ENCODE assay signal across 9 cellular contexts in the genomic region with DNA sequence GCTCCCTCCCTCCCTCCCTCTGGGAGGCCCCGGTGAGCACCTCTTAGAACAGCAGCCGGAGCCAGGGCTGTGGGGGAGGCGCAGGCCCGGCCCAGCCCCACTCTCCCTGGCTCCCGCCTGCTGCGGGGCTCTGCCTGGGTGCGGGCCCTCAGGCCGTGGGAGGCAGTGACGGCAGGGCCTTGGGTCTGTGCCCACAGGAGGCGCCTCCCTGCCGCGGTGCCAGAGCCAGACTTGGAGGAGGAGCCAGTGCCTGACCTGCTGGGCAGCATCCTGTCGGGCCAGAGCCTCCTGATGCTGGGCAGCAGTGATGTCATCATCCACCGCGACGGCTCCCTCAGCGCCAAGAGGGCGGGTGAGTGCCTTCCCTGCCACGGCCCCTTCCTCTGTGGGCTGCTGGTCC. TPM values are rescaled to one million over a fixed set of nuclear protein-coding genes. Genes with fewer than 3 reads are reported as not detected.
DNase-seq lines count a peak whose midpoint lies in the region; ATAC-seq and TF ChIP-seq lines count a peak whose summit lies in the region.
"Had no signal": no experiment of that assay in that cellular context is flagged by ENCODE, and none has a peak within 500 bp of the region (broad histone marks: within the 10 kb centered on the region; RNA-seq: fewer than 3 reads in every experiment).

No MANE protein-coding gene starts in this region.

- ATAC-seq in left lobe of liver, result peak; percentile 82
- no peak for ATAC-seq in activated CD4-positive, alpha-beta T cell treated with anti-CD3 and anti-CD28 coated beads for 36 hours

- intact Hi-C loops in MCF 10A (cut with micrococcal nuclease), result no loop called here
- intact Hi-C loops in activated CD4-positive, alpha-beta T cell treated with anti-CD3 and anti-CD28 coated beads for 36 hours (cut with DNase I, micrococcal nuclease), result no loop called here

- no peaks in the 10 kb centered on the region for H3K4me1 Mint-ChIP-seq in MCF 10A (ENCODE audit: insufficient read depth, unreplicated experiment)
- no peaks in the 10 kb centered on the region for H3K4me1 Mint-ChIP-seq in activated CD4-positive, alpha-beta T cell treated with anti-CD3 and anti-CD28 coated beads for 36 hours
- no peaks in the 10 kb centered on the region for H3K4me1 Mint-ChIP-seq in activated CD4-positive, alpha-beta memory T cell treated with anti-CD3 and anti-CD28 coated beads, Interleukin-2, amount 10 ng/mL, durations not matched to agents 7 days and 5 days

- H3K27ac Mint-ChIP-seq in MCF 10A (ENCODE audit: low read depth, unreplicated experiment), result no peak overlapping the region
- H3K27ac Mint-ChIP-seq in activated CD4-positive, alpha-beta T cell treated with anti-CD3 and anti-CD28 coated beads for 36 hours, result no peak overlapping the region
- H3K27ac Mint-ChIP-seq in activated CD4-positive, alpha-beta memory T cell treated with anti-CD3 and anti-CD28 coated beads, Interleukin-2, amount 10 ng/mL, durations not matched to agents 7 days and 5 days, result no peak overlapping the region

- DNase-seq in C1 segment of cervical spinal cord (lab: John Stamatoyannopoulos, UW), result peak in 8 of 14 donors; percentile 8 to 90 (median 31)
- DNase-seq in MCF 10A (ENCODE audit: unreplicated experiment), result peak; percentile 91
- DNase-seq in left lobe of liver (ENCODE audit: low spot score), result peak; percentile 90
- DNase-seq in activated CD4-positive, alpha-beta T cell treated with anti-CD3 and anti-CD28 coated beads for 36 hours, result no peak
- DNase-seq in NOMO-1 treated with dmso at 0.1 percent for 144 hours (lab: John Stamatoyannopoulos, UW; ENCODE audit: unreplicated experiment), result no peak
- no peak for DNase-seq in activated CD4-positive, alpha-beta memory T cell treated with anti-CD3 and anti-CD28 coated beads, Interleukin-2, amount 10 ng/mL, durations not matched to agents 7 days and 5 days
- DNase-seq: activated naive CD4-positive, alpha-beta T cell treated with Interleukin-2 at 50 U/mL for 16 hours; NCI-H187 treated with DMSO at 0.1 percent for 48 hours had no signal

- no peak overlapping the region for H3K4me3 Mint-ChIP-seq in MCF 10A (ENCODE audit: unreplicated experiment)
- no peak overlapping the region for H3K4me3 Mint-ChIP-seq in activated CD4-positive, alpha-beta T cell treated with anti-CD3 and anti-CD28 coated beads for 36 hours
- no peak overlapping the region for H3K4me3 Mint-ChIP-seq in activated CD4-positive, alpha-beta memory T cell treated with anti-CD3 and anti-CD28 coated beads, Interleukin-2, amount 10 ng/mL, durations not matched to agents 7 days and 5 days

- H3K27me3 Mint-ChIP-seq in MCF 10A (ENCODE audit: insufficient read depth, unreplicated experiment), result no peaks in the 10 kb centered on the region
- H3K27me3 Mint-ChIP-seq in activated CD4-positive, alpha-beta T cell treated with anti-CD3 and anti-CD28 coated beads for 36 hours, result no peaks in the 10 kb centered on the region
- no peaks in the 10 kb centered on the region for H3K27me3 Mint-ChIP-seq in activated CD4-positive, alpha-beta memory T cell treated with anti-CD3 and anti-CD28 coated beads, Interleukin-2, amount 10 ng/mL, durations not matched to agents 7 days and 5 days

- CTCF ChIA-PET in MCF 10A (lab: Yijun Ruan, JAX), result no interaction called here
- CTCF ChIA-PET in activated CD4-positive, alpha-beta T cell treated with anti-CD3 and anti-CD28 coated beads for 36 hours (lab: Charles Lee), result no interaction called here
- CTCF ChIA-PET in activated CD4-positive, alpha-beta memory T cell treated with anti-CD3 and anti-CD28 coated beads, Interleukin-2, amount 10 ng/mL, durations not matched to agents 7 days and 5 days (lab: Charles Lee), result no interaction called here

- peaks cover 61% of the 10 kb centered on the region for H3K36me3 Mint-ChIP-seq in MCF 10A (ENCODE audit: insufficient read depth, unreplicated experiment)
- H3K36me3 Mint-ChIP-seq in activated CD4-positive, alpha-beta T cell treated with anti-CD3 and anti-CD28 coated beads for 36 hours (ENCODE audit: low read depth), result peaks cover 26% of the 10 kb centered on the region
- H3K36me3 Mint-ChIP-seq in activated CD4-positive, alpha-beta memory T cell treated with anti-CD3 and anti-CD28 coated beads, Interleukin-2, amount 10 ng/mL, durations not matched to agents 7 days and 5 days (ENCODE audit: low read depth), result peaks cover 63% of the 10 kb centered on the region

- no peak for TF ChIP-seq CTCF in MCF 10A (IDR thresholded peaks at IDR 0.05; ENCODE audit: unreplicated experiment)

- no TSS peak for BruUV-seq in MCF 10A (replicated peaks; lab: Mats Ljungman, UMichigan)

- POLR2A ChIA-PET in MCF 10A (lab: Yijun Ruan, JAX), result interaction anchor here (0.6 to 1.4 kb wide), 4 partner anchors 23 to 142 kb away, joined by 3 to 9 read pairs (median 4); no protein-coding TSS in a partner anchor
- POLR2A ChIA-PET in activated CD4-positive, alpha-beta T cell treated with anti-CD3 and anti-CD28 coated beads for 36 hours (lab: Charles Lee), result no interaction called here
- POLR2A ChIA-PET in activated CD4-positive, alpha-beta memory T cell treated with anti-CD3 and anti-CD28 coated beads, Interleukin-2, amount 10 ng/mL, durations not matched to agents 7 days and 5 days (lab: Charles Lee), result interaction anchor here (0.8 kb wide), 1 partner anchor 10 kb away, joined by 3 read pairs; a partner anchor contains a TSS

- H3K9me3 Mint-ChIP-seq in MCF 10A (ENCODE audit: unreplicated experiment), result no peaks in the 10 kb centered on the region
- no peaks in the 10 kb centered on the region for H3K9me3 Mint-ChIP-seq in activated CD4-positive, alpha-beta T cell treated with anti-CD3 and anti-CD28 coated beads for 36 hours (ENCODE audit: low read depth)
- H3K9me3 Mint-ChIP-seq in activated CD4-positive, alpha-beta memory T cell treated with anti-CD3 and anti-CD28 coated beads, Interleukin-2, amount 10 ng/mL, durations not matched to agents 7 days and 5 days, result no peaks in the 10 kb centered on the region

RNA-seq across cellular contexts. Expression of a gene that starts 9.5 kb away (rescaled TPM):
- 7.7 and 9.5 TPM in 2 replicates for total RNA-seq in MCF 10A (2022)
- 38.5 TPM for total RNA-seq in left lobe of liver
- 10 to 100 TPM; 57.1 to 62.6 TPM for total RNA-seq in activated CD4-positive, alpha-beta T cell treated with anti-CD3 and anti-CD28 coated beads for 36 hours
- 100 to 1,000 TPM; 220 to 221 TPM for total RNA-seq in activated CD4-positive, alpha-beta memory T cell treated with anti-CD3 and anti-CD28 coated beads, Interleukin-2, amount 10 ng/mL, durations not matched to agents 7 days and 5 days

RNA-seq across cellular contexts. Expression of a gene that starts 18.5 kb away (rescaled TPM):
- total RNA-seq in MCF 10A (2022) (not detected in 2 replicates), left lobe of liver (64.8 TPM)
- total RNA-seq in activated CD4-positive, alpha-beta T cell treated with anti-CD3 and anti-CD28 coated beads for 36 hours, result not detected
- not detected for total RNA-seq in activated CD4-positive, alpha-beta memory T cell treated with anti-CD3 and anti-CD28 coated beads, Interleukin-2, amount 10 ng/mL, durations not matched to agents 7 days and 5 days

RNA-seq across cellular contexts. Expression of a gene that starts 20.7 kb away (rescaled TPM):
- total RNA-seq in MCF 10A (2022) (not detected in 2 replicates), left lobe of liver (0.81 TPM)
- not detected for total RNA-seq in activated CD4-positive, alpha-beta T cell treated with anti-CD3 and anti-CD28 coated beads for 36 hours
- total RNA-seq in activated CD4-positive, alpha-beta memory T cell treated with anti-CD3 and anti-CD28 coated beads, Interleukin-2, amount 10 ng/mL, durations not matched to agents 7 days and 5 days, result not detected

RNA-seq across cellular contexts. Expression of a gene that starts 30.0 kb away (rescaled TPM):
- 29.9 and 31.8 TPM in 2 replicates for total RNA-seq in MCF 10A (2022)
- total RNA-seq in left lobe of liver, result 25.4 TPM
- 10 to 100 TPM; 40.0 to 44.5 TPM for total RNA-seq in activated CD4-positive, alpha-beta T cell treated with anti-CD3 and anti-CD28 coated beads for 36 hours
- 10 to 100 TPM; 38.7 to 39.1 TPM for total RNA-seq in activated CD4-positive, alpha-beta memory T cell treated with anti-CD3 and anti-CD28 coated beads, Interleukin-2, amount 10 ng/mL, durations not matched to agents 7 days and 5 days

RNA-seq across cellular contexts. Expression of a gene that starts 30.8 kb away (rescaled TPM):
- total RNA-seq in MCF 10A (2022) (0.44 and 1.3 TPM in 2 replicates), left lobe of liver (0.68 TPM)
- under 1 TPM; 0.30 to 0.47 TPM for total RNA-seq in activated CD4-positive, alpha-beta T cell treated with anti-CD3 and anti-CD28 coated beads for 36 hours
- total RNA-seq in activated CD4-positive, alpha-beta memory T cell treated with anti-CD3 and anti-CD28 coated beads, Interleukin-2, amount 10 ng/mL, durations not matched to agents 7 days and 5 days, result under 1 TPM; 0.18 to 0.20 TPM
- total RNA-seq: skeletal muscle tissue had no signal

Comparison
In these comparisons a context has a peak if more than half of its experiments do, and no peak if none do; other contexts are left out.
1. DNase-seq: peak in C1 segment of cervical spinal cord (8 of 14), MCF 10A (single experiment) and left lobe of liver (single experiment); none in activated CD4-positive, alpha-beta T cell treated with anti-CD3 and anti-CD28 coated beads for 36 hours (single experiment), NOMO-1 treated with dmso at 0.1 percent for 144 hours (single experiment) and activated CD4-positive, alpha-beta memory T cell treated with anti-CD3 and anti-CD28 coated beads, Interleukin-2, amount 10 ng/mL, durations not matched to agents 7 days and 5 days (single experiment).
2. RNA of a gene that starts 18.5 kb away (total RNA-seq): 64.8 TPM in left lobe of liver (single experiment); not detected in activated CD4-positive, alpha-beta memory T cell treated with anti-CD3 and anti-CD28 coated beads, Interleukin-2, amount 10 ng/mL, durations not matched to agents 7 days and 5 days, not detected in MCF 10A and not detected in activated CD4-positive, alpha-beta T cell treated with anti-CD3 and anti-CD28 coated beads for 36 hours; every median in the first group is over 10 times any median in the second.